ENCODE assay signal across 9 cellular contexts in the genomic region with DNA sequence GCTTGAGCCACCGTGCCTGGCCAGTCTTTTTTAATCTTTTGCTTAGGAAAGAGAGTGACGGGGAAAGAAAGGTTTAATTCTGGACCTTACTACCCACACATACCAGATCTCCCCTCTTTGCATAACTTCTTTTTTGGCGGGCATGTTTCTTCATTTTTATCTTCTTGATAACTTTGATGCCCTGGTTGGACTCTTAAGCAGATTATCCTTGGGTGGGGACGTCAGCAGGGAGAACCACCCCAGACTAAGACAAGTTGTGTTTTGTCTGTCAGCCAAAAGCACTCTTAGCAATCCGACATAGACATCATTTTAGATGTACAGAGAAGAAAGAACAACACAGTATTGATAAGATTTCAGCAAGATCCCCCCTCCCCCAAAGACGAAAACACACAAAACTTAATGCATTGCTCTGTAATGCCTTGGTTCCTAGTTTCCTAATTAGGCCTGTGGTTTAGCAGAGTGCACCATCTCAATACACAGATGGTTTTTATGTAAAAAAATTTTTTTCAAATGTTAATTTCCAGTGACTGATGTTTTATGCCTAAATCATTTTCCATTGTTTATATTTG.
A peak's percentile ranks its signal among the peaks of the same experiment; 100 is the strongest.
DNase-seq lines count a peak whose midpoint lies in the region; ATAC-seq, FAIRE-seq and TF ChIP-seq lines count a peak whose summit lies in the region.
"Had no signal": no experiment of that assay in that cellular context is flagged by ENCODE, and none has a peak within 500 bp of the region (broad histone marks: within the 10 kb centered on the region; RNA-seq: fewer than 3 reads in every experiment).

No MANE protein-coding gene starts in this region.

- H3K9me3 ChIP-seq in T-helper 17 cell (ENCODE audit: control insufficient read depth, low read length, poor library complexity, severe bottlenecking), result no peaks in the 10 kb centered on the region

- no peak for TF ChIP-seq CTCF in nephron progenitor cell (IDR thresholded peaks at IDR 0.05)

- peak; percentile 36 for ATAC-seq in GM18517 (IDR thresholded peaks at IDR 0.05; ENCODE audit: unreplicated experiment)
- peak; percentile 24 for ATAC-seq in GM21825 (IDR thresholded peaks at IDR 0.05; ENCODE audit: unreplicated experiment)
- no peak for ATAC-seq in T-helper 17 cell

- H3K27me3 Mint-ChIP-seq in T-helper 17 cell, result no peaks in the 10 kb centered on the region
- H3K27me3 Mint-ChIP-seq in nephron progenitor cell (ENCODE audit: low read depth, poor library complexity), result no peaks in the 10 kb centered on the region

- H3K36me3 Mint-ChIP-seq in T-helper 17 cell (ENCODE audit: low read depth), result no peaks in the 10 kb centered on the region
- peaks cover 46% of the 10 kb centered on the region for H3K36me3 Mint-ChIP-seq in nephron progenitor cell (ENCODE audit: low read depth)

- peak overlapping the region; percentile 61 for H3K27ac Mint-ChIP-seq in T-helper 17 cell
- H3K27ac Mint-ChIP-seq in nephron progenitor cell, result peak overlapping the region; percentile 50

- no peaks in the 10 kb centered on the region for H3K9me3 Mint-ChIP-seq in nephron progenitor cell

- FAIRE-seq in HTR-8/SVneo (lab: Jason Lieb, UNC), result no peak

- no peak for DNase-seq in T-helper 17 cell
- no peak for DNase-seq in nephron progenitor cell
- no peak for DNase-seq in NCI-H446 (lab: John Stamatoyannopoulos, UW)
- DNase-seq in amniotic stem cell (lab: John Stamatoyannopoulos, UW), result no peak
- no peak for DNase-seq in GM03348 (ENCODE audit: low spot score)
- no peak for DNase-seq in HTR-8/SVneo (ENCODE audit: insufficient read length, low spot score)
- DNase-seq: NCI-H1694 had no signal

- H3K4me3 Mint-ChIP-seq in T-helper 17 cell (no peak overlapping the region), nephron progenitor cell (no peak overlapping the region)

- H3K4me1 Mint-ChIP-seq in T-helper 17 cell, result peaks cover 47% of the 10 kb centered on the region
- peaks cover 72% of the 10 kb centered on the region for H3K4me1 Mint-ChIP-seq in nephron progenitor cell
